In genomic region chr6:145948328-145948727, GRCh38 we compare ENCODE assay signal across 25 cellular contexts. TPM values are rescaled to one million over a fixed set of nuclear protein-coding genes. Genes with fewer than 3 reads are reported as not detected.
A peak's percentile ranks its signal among the peaks of the same experiment; 100 is the strongest.
DNase-seq lines count a peak whose midpoint lies in the region; ATAC-seq and TF ChIP-seq lines count a peak whose summit lies in the region.
"Had no signal": no experiment of that assay in that cellular context is flagged by ENCODE, and none has a peak within 500 bp of the region (broad histone marks: within the 10 kb centered on the region; RNA-seq: fewer than 3 reads in every experiment).

No MANE protein-coding gene starts in this region.

- TF ChIP-seq CTCF in AG10803 (conservative IDR thresholded peaks at IDR 0.05; ENCODE audit: low read length) = no peak
- TF ChIP-seq CTCF in epithelial cell of esophagus (IDR thresholded peaks at IDR 0.05; ENCODE audit: insufficient read depth, low read depth, low read length, missing control alignments) = no peak
- no peak for TF ChIP-seq CTCF in omental fat pad (IDR thresholded peaks at IDR 0.05)

- ATAC-seq in left lobe of liver (peak; percentile 70), omental fat pad (ENCODE audit: low FRiP score) (no peak)
- ATAC-seq: A549, GM23338, natural killer cell, SK-N-SH treated with all-trans-retinoic acid at 6 μM for 48 hours had no signal

- DNase-seq in AG10803 (ENCODE audit: low read depth) (peak; percentile 34), NCI-H226 (peak; percentile 9), epithelial cell of esophagus (ENCODE audit: low read depth) (peak; percentile 75), left lobe of liver (ENCODE audit: low spot score) (no peak), omental fat pad (ENCODE audit: low spot score) (no peak), NCI-H1436 treated with DMSO at 0.1 percent for 48 hours (lab: John Stamatoyannopoulos, UW) (no peak), substantia nigra (lab: John Stamatoyannopoulos, UW) (no peak)
- no peak for DNase-seq in activated effector memory CD4-positive, alpha-beta T cell treated with anti-CD3 and anti-CD28 coated beads, Interleukin-2, amount 50 U/mL, for 16 hours
- DNase-seq: activated B cell treated with CpG ODN at 0.5 μM for 24 hours; activated CD4-positive, alpha-beta memory T cell treated with anti-CD3 and anti-CD28 coated beads, Interleukin-2, amount 10 ng/mL, durations not matched to agents 7 days and 5 days; activated effector memory CD4-positive, alpha-beta T cell treated with Interleukin-2 at 50 U/mL for 16 hours; C1 segment of cervical spinal cord; caudate nucleus; natural killer cell; NCI-H1436; NCI-H2171; ovary; RPMI8226; sigmoid colon; T-helper 9 cell had no signal

- H3K4me3 ChIP-seq in AG10803 (ENCODE audit: low read length) (no peak overlapping the region), epithelial cell of esophagus (ENCODE audit: low read length) (no peak overlapping the region)
- H3K4me3 ChIP-seq: A549, GM23338, ovary, sigmoid colon, suprapubic skin had no signal

- no peak overlapping the region for H3K27ac ChIP-seq in substantia nigra (ENCODE audit: low read depth, low read length, poor library complexity, severe bottlenecking)
- H3K27ac ChIP-seq: A549, HL-60, ovary, sigmoid colon, suprapubic skin had no signal

RNA-seq across cellular contexts. Expression of gene SHPRH, which starts 15.8 kb away (rescaled TPM):
- 5.4 TPM for total RNA-seq in left lobe of liver
- total RNA-seq in omental fat pad = 10 to 100 TPM; 19.6 to 42.9 (median 26.5) TPM

Comparison
In these comparisons a context has a peak if more than half of its experiments do, and no peak if none do; other contexts are left out.
1. DNase-seq: peak in AG10803 (single experiment), NCI-H226 (single experiment) and epithelial cell of esophagus (single experiment); none in left lobe of liver (single experiment), omental fat pad (single experiment), NCI-H1436 treated with DMSO at 0.1 percent for 48 hours (single experiment), substantia nigra (0 of 49) and activated effector memory CD4-positive, alpha-beta T cell treated with anti-CD3 and anti-CD28 coated beads, Interleukin-2, amount 50 U/mL, for 16 hours (single experiment).